In genomic region chr20:8082025-8082424, GRCh38 we compare ENCODE assay signal across 13 cellular contexts. TPM values are rescaled to one million over a fixed set of nuclear protein-coding genes. Genes with fewer than 3 reads are reported as not detected.
A peak's percentile ranks its signal among the peaks of the same experiment; 100 is the strongest.
DNase-seq lines count a peak whose midpoint lies in the region; ATAC-seq and TF ChIP-seq lines count a peak whose summit lies in the region.
"Had no signal": no experiment of that assay in that cellular context is flagged by ENCODE, and none has a peak within 500 bp of the region (broad histone marks: within the 10 kb centered on the region; RNA-seq: fewer than 3 reads in every experiment).

No MANE protein-coding gene starts in this region.

- no peak for ATAC-seq in stimulated activated naive B cell treated with anti-CD40 and anti-IgM and Interleukin-4, amounts not matched to agents 10 μg/mL and 1 μg/mL and 100 μg/mL, for 72 hours (replicated peaks)
- ATAC-seq in GM21381 (IDR thresholded peaks at IDR 0.05; ENCODE audit: unreplicated experiment), result no peak

- no peaks in the 10 kb centered on the region for H3K4me1 Mint-ChIP-seq in stimulated activated naive B cell treated with anti-CD40 and anti-IgM and Interleukin-4, amounts not matched to agents 10 μg/mL and 1 μg/mL and 100 μg/mL, for 72 hours
- H3K4me1 Mint-ChIP-seq: activated CD4-positive, alpha-beta T cell treated with anti-CD3 and anti-CD28 coated beads, Interleukin-2, amount 10 ng/mL, durations not matched to agents 7 days and 5 days had no signal

- in situ Hi-C loops in SK-MEL-5 (cut with HindIII; ENCODE audit: low pct_unique_long_range_greater_than_20kb, low sequenced_read_pairs), result no loop called here

- no peak overlapping the region for H3K27ac Mint-ChIP-seq in stimulated activated naive B cell treated with anti-CD40 and anti-IgM and Interleukin-4, amounts not matched to agents 10 μg/mL and 1 μg/mL and 100 μg/mL, for 72 hours
- H3K27ac Mint-ChIP-seq: activated CD4-positive, alpha-beta T cell treated with anti-CD3 and anti-CD28 coated beads, Interleukin-2, amount 10 ng/mL, durations not matched to agents 7 days and 5 days had no signal

- no peaks in the 10 kb centered on the region for H3K4me1 ChIP-seq in A673 (ENCODE audit: insufficient read depth, low read length, poor library complexity, severe bottlenecking)
- peaks cover 7% of the 10 kb centered on the region for H3K4me1 ChIP-seq in hepatocyte (ENCODE audit: insufficient read depth)

- no peaks in the 10 kb centered on the region for H3K9me2 ChIP-seq in hepatocyte (replicated peaks; ENCODE audit: insufficient read depth)

- H3K27me3 Mint-ChIP-seq in stimulated activated naive B cell treated with anti-CD40 and anti-IgM and Interleukin-4, amounts not matched to agents 10 μg/mL and 1 μg/mL and 100 μg/mL, for 72 hours, result no peaks in the 10 kb centered on the region
- H3K27me3 Mint-ChIP-seq: activated CD4-positive, alpha-beta T cell treated with anti-CD3 and anti-CD28 coated beads, Interleukin-2, amount 10 ng/mL, durations not matched to agents 7 days and 5 days had no signal

- peak; percentile 51 for TF ChIP-seq CTCF in A673 (conservative IDR thresholded peaks at IDR 0.05; ENCODE audit: low read depth, low read length)
- peak; percentile 21 for TF ChIP-seq CTCF in GM12865 (IDR thresholded peaks at IDR 0.05; ENCODE audit: insufficient read depth, low read depth, low read length, missing control alignments)
- TF ChIP-seq CTCF in hepatocyte (IDR thresholded peaks at IDR 0.05; ENCODE audit: poor library complexity), result peak; percentile 28

- H4K20me1 ChIP-seq in hepatocyte (ENCODE audit: insufficient read depth, poor library complexity, severe bottlenecking), result no peaks in the 10 kb centered on the region

- DNase-seq in A673 (ENCODE audit: low spot score), result peak; percentile 21
- no peak for DNase-seq in GM12865 (ENCODE audit: low read depth)
- DNase-seq in SK-MEL-5 (ENCODE audit: low read depth, low spot score), result peak; percentile 49
- DNase-seq in hepatocyte (ENCODE audit: low spot score), result peak; percentile 19
- no peak for DNase-seq in stimulated activated naive B cell treated with anti-CD40 and anti-IgM and Interleukin-4, amounts not matched to agents 10 μg/mL and 1 μg/mL and 100 μg/mL, for 72 hours
- DNase-seq in NOMO-1 treated with dmso at 0.1 percent for 144 hours (lab: John Stamatoyannopoulos, UW; ENCODE audit: unreplicated experiment), result no peak
- no peak for DNase-seq in DMS153 (lab: John Stamatoyannopoulos, UW)
- DNase-seq: activated CD4-positive, alpha-beta T cell treated with anti-CD3 and anti-CD28 coated beads, Interleukin-2, amount 10 ng/mL, durations not matched to agents 7 days and 5 days; amniotic stem cell; COR-L47; MG63 had no signal

- H2AFZ ChIP-seq in hepatocyte, result no peak overlapping the region

- no peak overlapping the region for H3K4me3 ChIP-seq in A673 (ENCODE audit: low read depth, low read length, poor library complexity, severe bottlenecking)
- H3K4me3 ChIP-seq in GM12865 (ENCODE audit: low read depth, low read length), result no peak overlapping the region
- no peak overlapping the region for H3K4me3 ChIP-seq in hepatocyte
- H3K4me3 ChIP-seq: MG63 had no signal

- H3K27me3 ChIP-seq in A673 (replicated peaks; ENCODE audit: insufficient read depth, low read depth, low read length, poor library complexity), result no peaks in the 10 kb centered on the region
- no peaks in the 10 kb centered on the region for H3K27me3 ChIP-seq in hepatocyte
- H3K27me3 ChIP-seq: neutrophil had no signal

- H3K36me3 ChIP-seq in A673 (ENCODE audit: insufficient read depth, low read length, poor library complexity, severe bottlenecking) (no peaks in the 10 kb centered on the region), hepatocyte (replicated peaks; ENCODE audit: insufficient read depth, low read depth) (no peaks in the 10 kb centered on the region)
- H3K36me3 ChIP-seq: MG63, neutrophil had no signal

- no peaks in the 10 kb centered on the region for H3K9me3 Mint-ChIP-seq in stimulated activated naive B cell treated with anti-CD40 and anti-IgM and Interleukin-4, amounts not matched to agents 10 μg/mL and 1 μg/mL and 100 μg/mL, for 72 hours
- H3K9me3 Mint-ChIP-seq: activated CD4-positive, alpha-beta T cell treated with anti-CD3 and anti-CD28 coated beads, Interleukin-2, amount 10 ng/mL, durations not matched to agents 7 days and 5 days had no signal

- CTCF ChIA-PET in A673 (lab: Charles Lee), result no interaction called here

- BruUV-seq in A673 (replicated peaks; lab: Mats Ljungman, UMichigan), result no TSS peak

- H3K27ac ChIP-seq in A673 (ENCODE audit: low read depth, low read length, poor library complexity, severe bottlenecking) (no peak overlapping the region), hepatocyte (no peak overlapping the region)
- H3K27ac ChIP-seq: neutrophil had no signal

- H3K36me3 Mint-ChIP-seq in stimulated activated naive B cell treated with anti-CD40 and anti-IgM and Interleukin-4, amounts not matched to agents 10 μg/mL and 1 μg/mL and 100 μg/mL, for 72 hours, result no peaks in the 10 kb centered on the region

- no peak overlapping the region for H3K4me2 ChIP-seq in hepatocyte

- intact Hi-C loops in A673 (cut with micrococcal nuclease; ENCODE audit: unreplicated experiment), result no loop called here

- POLR2A ChIA-PET in A673 (lab: Charles Lee; ENCODE audit: low non-redundant PET), result no interaction called here

- no peaks in the 10 kb centered on the region for H3K79me2 ChIP-seq in hepatocyte

- H3K4me3 Mint-ChIP-seq in stimulated activated naive B cell treated with anti-CD40 and anti-IgM and Interleukin-4, amounts not matched to agents 10 μg/mL and 1 μg/mL and 100 μg/mL, for 72 hours, result no peak overlapping the region
- H3K4me3 Mint-ChIP-seq: activated CD4-positive, alpha-beta T cell treated with anti-CD3 and anti-CD28 coated beads, Interleukin-2, amount 10 ng/mL, durations not matched to agents 7 days and 5 days had no signal

- H3K9me3 ChIP-seq in A673 (ENCODE audit: low read depth, low read length, poor library complexity, severe bottlenecking) (no peaks in the 10 kb centered on the region), hepatocyte (ENCODE audit: low read depth) (no peaks in the 10 kb centered on the region)
- H3K9me3 ChIP-seq: MG63, neutrophil had no signal

RNA-seq across cellular contexts. Expression of gene PLCB1, which starts 50.0 kb away (rescaled TPM):
- total RNA-seq in A673 (2021) (6.8 and 10.4 TPM in 2 replicates), hepatocyte (12.4 and 20.5 TPM in 2 replicates)
- 14.9 and 19.7 TPM in 2 replicates for total RNA-seq in SK-MEL-5 (2014; rRNA removed; shearing (Covaris generic))
- 10.7 and 17.1 TPM in 2 replicates for polyA plus RNA-seq in SK-MEL-5 (2015; cell fraction: cytosol; rRNA removed)
- polyA plus RNA-seq in SK-MEL-5 (2015; cell fraction: nucleus; rRNA removed), result 9.3 and 11.3 TPM in 2 replicates
- polyA plus RNA-seq in hepatocyte, result 6.7 and 7.2 TPM in 2 replicates

Comparison
In these comparisons a context has a peak if more than half of its experiments do, and no peak if none do; other contexts are left out.
1. DNase-seq: peak in A673 (single experiment), SK-MEL-5 (single experiment) and hepatocyte (single experiment); none in GM12865 (single experiment), stimulated activated naive B cell treated with anti-CD40 and anti-IgM and Interleukin-4, amounts not matched to agents 10 μg/mL and 1 μg/mL and 100 μg/mL, for 72 hours (single experiment), NOMO-1 treated with dmso at 0.1 percent for 144 hours (single experiment) and DMS153 (single experiment).
2. Peak in every context shown above with its lines, with median percentiles within 50 percentile points of each other: CTCF ChIP-seq.